In the genomic region with DNA sequence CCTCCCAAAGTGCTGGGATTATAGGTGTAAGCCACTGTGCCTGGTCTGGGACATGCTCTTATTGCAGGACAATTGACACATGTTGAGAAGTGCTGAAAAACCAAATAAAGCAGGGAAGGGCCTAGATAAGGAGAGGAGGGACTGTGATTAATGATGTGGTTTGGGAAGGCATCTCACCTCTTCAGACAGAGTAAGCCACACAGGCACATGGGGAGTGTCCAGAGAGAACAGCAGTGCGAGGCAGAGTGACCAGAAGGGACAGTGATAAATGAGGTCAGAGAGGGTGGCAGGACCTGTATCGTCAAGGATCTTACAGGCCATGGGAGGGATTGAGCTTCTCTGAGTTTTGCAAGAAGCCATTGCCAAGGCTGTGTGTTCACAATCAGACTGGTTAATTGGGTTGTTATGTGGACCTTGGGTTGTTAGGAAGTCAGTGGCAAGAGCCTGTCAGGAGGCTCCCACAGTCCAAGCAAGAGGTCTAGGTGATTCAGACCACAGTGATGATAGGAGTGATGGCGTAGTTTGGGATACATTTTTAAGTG, we compare ENCODE assay signal across 21 cellular contexts. TPM values are rescaled to one million over a fixed set of nuclear protein-coding genes. Genes with fewer than 3 reads are reported as not detected.
DNase-seq lines count a peak whose midpoint lies in the region; ATAC-seq and TF ChIP-seq lines count a peak whose summit lies in the region.
"Had no signal": no experiment of that assay in that cellular context is flagged by ENCODE, and none has a peak within 500 bp of the region (broad histone marks: within the 10 kb centered on the region; RNA-seq: fewer than 3 reads in every experiment).

No MANE protein-coding gene starts in this region.

- peaks cover 0 to 6% (median 0%) of the 10 kb centered on the region in 4 donors for H3K4me1 Mint-ChIP-seq in CD4-positive, CD25-positive, alpha-beta regulatory T cell
- no peaks in the 10 kb centered on the region for H3K4me1 Mint-ChIP-seq in CD4-positive, alpha-beta T cell (ENCODE audit: low read depth)
- no peaks in the 10 kb centered on the region for H3K4me1 Mint-ChIP-seq in activated T-helper 1 cell treated with anti-CD3 and anti-CD28 coated beads, Interleukin-12 subunit alpha, Interleukin-12 subunit beta, Interleukin-2, Interleukin-4 antibody, amounts not matched to agents 30 ng/mL and 10 ng/mL and 1 ng/mL, durations not matched to agents 14 hours and 24 hours and 36 hours (ENCODE audit: low read depth)
- no peaks in the 10 kb centered on the region for H3K4me1 Mint-ChIP-seq in memory B cell
- H3K4me1 Mint-ChIP-seq: neural crest cell had no signal

- CTCF ChIA-PET in CD4-positive, alpha-beta T cell (lab: Charles Lee) = no interaction called here

- H3K27ac Mint-ChIP-seq in CD4-positive, CD25-positive, alpha-beta regulatory T cell = peak overlapping the region in 2 of 3 donors; percentile 67 to 87
- peak overlapping the region; percentile 2 for H3K27ac Mint-ChIP-seq in CD4-positive, alpha-beta T cell
- peak overlapping the region; percentile 3 for H3K27ac Mint-ChIP-seq in activated T-helper 1 cell treated with anti-CD3 and anti-CD28 coated beads, Interleukin-12 subunit alpha, Interleukin-12 subunit beta, Interleukin-2, Interleukin-4 antibody, amounts not matched to agents 30 ng/mL and 10 ng/mL and 1 ng/mL, durations not matched to agents 14 hours and 24 hours and 36 hours
- peak overlapping the region; percentile 29 for H3K27ac Mint-ChIP-seq in memory B cell

- H3K4me3 ChIP-seq in CD4-positive, CD25-positive, alpha-beta regulatory T cell (ENCODE audit: low read depth, low read length) = no peak overlapping the region
- H3K4me3 ChIP-seq in suprapubic skin = no peak overlapping the region
- H3K4me3 ChIP-seq: SK-N-MC, stomach had no signal

- no peak for TF ChIP-seq EP300 in suprapubic skin (IDR thresholded peaks at IDR 0.05)

- H3K36me3 ChIP-seq in CD4-positive, CD25-positive, alpha-beta regulatory T cell (ENCODE audit: control insufficient read depth, insufficient read depth, low read length) = peaks cover 87% of the 10 kb centered on the region
- peaks cover 91% of the 10 kb centered on the region for H3K36me3 ChIP-seq in suprapubic skin

- peaks cover 42% of the 10 kb centered on the region for H3K36me3 Mint-ChIP-seq in CD4-positive, CD25-positive, alpha-beta regulatory T cell
- peaks cover 90% of the 10 kb centered on the region for H3K36me3 Mint-ChIP-seq in CD4-positive, alpha-beta T cell (ENCODE audit: low read depth)
- H3K36me3 Mint-ChIP-seq in activated T-helper 1 cell treated with anti-CD3 and anti-CD28 coated beads, Interleukin-12 subunit alpha, Interleukin-12 subunit beta, Interleukin-2, Interleukin-4 antibody, amounts not matched to agents 30 ng/mL and 10 ng/mL and 1 ng/mL, durations not matched to agents 14 hours and 24 hours and 36 hours (ENCODE audit: low read depth) = peaks cover 65% of the 10 kb centered on the region
- H3K36me3 Mint-ChIP-seq in memory B cell = peaks cover 28% of the 10 kb centered on the region

- H3K9me3 Mint-ChIP-seq in CD4-positive, CD25-positive, alpha-beta regulatory T cell = no peaks in the 10 kb centered on the region
- no peaks in the 10 kb centered on the region for H3K9me3 Mint-ChIP-seq in CD4-positive, alpha-beta T cell
- H3K9me3 Mint-ChIP-seq in activated T-helper 1 cell treated with anti-CD3 and anti-CD28 coated beads, Interleukin-12 subunit alpha, Interleukin-12 subunit beta, Interleukin-2, Interleukin-4 antibody, amounts not matched to agents 30 ng/mL and 10 ng/mL and 1 ng/mL, durations not matched to agents 14 hours and 24 hours and 36 hours = no peaks in the 10 kb centered on the region
- H3K9me3 Mint-ChIP-seq in memory B cell = no peaks in the 10 kb centered on the region
- H3K9me3 Mint-ChIP-seq: neural crest cell had no signal

- WGBS in suprapubic skin = 91% methylated on average over 3 of the region's 3 CpGs

- intact Hi-C loops in CD4-positive, alpha-beta T cell (cut with DNase I, micrococcal nuclease) = no loop called here
- intact Hi-C loops in activated T-helper 1 cell treated with anti-CD3 and anti-CD28 coated beads, Interleukin-12 subunit alpha, Interleukin-12 subunit beta, Interleukin-2, Interleukin-4 antibody, amounts not matched to agents 30 ng/mL and 10 ng/mL and 1 ng/mL, durations not matched to agents 14 hours and 24 hours and 36 hours (cut with micrococcal nuclease) = no loop called here

- no peak for TF ChIP-seq POLR2A in suprapubic skin (IDR thresholded peaks at IDR 0.05)

- H3K27me3 ChIP-seq in CD4-positive, CD25-positive, alpha-beta regulatory T cell (ENCODE audit: control insufficient read depth, insufficient read depth, low read length) = no peaks in the 10 kb centered on the region
- H3K27me3 ChIP-seq in CD4-positive, alpha-beta T cell (ENCODE audit: control insufficient read depth, insufficient read depth, low read length) = no peaks in the 10 kb centered on the region
- H3K27me3 ChIP-seq in suprapubic skin = no peaks in the 10 kb centered on the region
- H3K27me3 ChIP-seq: stomach had no signal

- DNase-seq in CD4-positive, CD25-positive, alpha-beta regulatory T cell = no peak
- DNase-seq in CD4-positive, alpha-beta T cell = no peak
- no peak for DNase-seq in activated T-helper 1 cell treated with anti-CD3 and anti-CD28 coated beads, Interleukin-12 subunit alpha, Interleukin-12 subunit beta, Interleukin-2, Interleukin-4 antibody, amounts not matched to agents 30 ng/mL and 10 ng/mL and 1 ng/mL, durations not matched to agents 14 hours and 24 hours and 36 hours (ENCODE audit: low spot score)
- no peak for DNase-seq in memory B cell (ENCODE audit: low spot score in 2 of 2)
- no peak for DNase-seq in suprapubic skin (ENCODE audit: low spot score in 2 of 2)
- no peak for DNase-seq in SIG-M5 (lab: John Stamatoyannopoulos, UW)
- DNase-seq: activated CD4-positive, alpha-beta T cell treated with anti-CD3 and anti-CD28 coated beads for 1 hour; activated gamma-delta T cell treated with Interleukin-2 at 50 U/mL for 16 hours; COR-L47; head of caudate nucleus; KG1; left colon; NCI-H2081; NK-92 treated with Interleukin-12 subunit alpha and Interleukin-12 subunit beta, amount 100 ng/mL, for 24 hours; posterior cingulate gyrus; stimulated activated CD4-positive, alpha-beta T cell treated with anti-CD3 and anti-CD28 coated beads, Interleukin-2, amount 100 ng/mL, for 24 hours; stomach; T-helper 9 cell had no signal

- H3K4me1 ChIP-seq in CD4-positive, CD25-positive, alpha-beta regulatory T cell (ENCODE audit: control insufficient read depth, insufficient read depth, low read length, poor library complexity, severe bottlenecking) = no peaks in the 10 kb centered on the region
- peaks cover 4% of the 10 kb centered on the region for H3K4me1 ChIP-seq in suprapubic skin

- no peak for ATAC-seq in CD4-positive, CD25-positive, alpha-beta regulatory T cell (ENCODE audit: low read depth in 2 of 2)
- ATAC-seq in CD4-positive, alpha-beta T cell (ENCODE audit: poor library complexity) = no peak
- ATAC-seq in memory B cell (ENCODE audit: low read depth) = no peak
- ATAC-seq in GM21528 (IDR thresholded peaks at IDR 0.05; ENCODE audit: low FRiP score, unreplicated experiment) = no peak
- ATAC-seq: left colon had no signal

- TF ChIP-seq CTCF in CD4-positive, alpha-beta T cell (IDR thresholded peaks at IDR 0.05) = no peak
- no peak for TF ChIP-seq CTCF in suprapubic skin (IDR thresholded peaks at IDR 0.05)

- no peak overlapping the region for H3K4me3 Mint-ChIP-seq in CD4-positive, CD25-positive, alpha-beta regulatory T cell
- no peak overlapping the region for H3K4me3 Mint-ChIP-seq in CD4-positive, alpha-beta T cell
- H3K4me3 Mint-ChIP-seq in activated T-helper 1 cell treated with anti-CD3 and anti-CD28 coated beads, Interleukin-12 subunit alpha, Interleukin-12 subunit beta, Interleukin-2, Interleukin-4 antibody, amounts not matched to agents 30 ng/mL and 10 ng/mL and 1 ng/mL, durations not matched to agents 14 hours and 24 hours and 36 hours = no peak overlapping the region
- no peak overlapping the region for H3K4me3 Mint-ChIP-seq in memory B cell
- H3K4me3 Mint-ChIP-seq: neural crest cell had no signal

- POLR2A ChIA-PET in CD4-positive, alpha-beta T cell (lab: Charles Lee) = no interaction called here

- H3K27ac ChIP-seq in CD4-positive, CD25-positive, alpha-beta regulatory T cell (ENCODE audit: insufficient read depth, low read length, poor library complexity, severe bottlenecking) = no peak overlapping the region
- H3K27ac ChIP-seq in CD4-positive, alpha-beta T cell (ENCODE audit: low read depth, low read length) = no peak overlapping the region
- no peak overlapping the region for H3K27ac ChIP-seq in suprapubic skin
- H3K27ac ChIP-seq: SK-N-MC had no signal

- no peaks in the 10 kb centered on the region for H3K9me3 ChIP-seq in CD4-positive, CD25-positive, alpha-beta regulatory T cell (ENCODE audit: control insufficient read depth in 2 of 2, low read length in 2 of 2)
- no peaks in the 10 kb centered on the region for H3K9me3 ChIP-seq in CD4-positive, alpha-beta T cell (ENCODE audit: control insufficient read depth, low read length)
- H3K9me3 ChIP-seq in suprapubic skin = no peaks in the 10 kb centered on the region
- H3K9me3 ChIP-seq: stomach had no signal

- no peaks in the 10 kb centered on the region for H3K27me3 Mint-ChIP-seq in CD4-positive, CD25-positive, alpha-beta regulatory T cell
- H3K27me3 Mint-ChIP-seq in CD4-positive, alpha-beta T cell = no peaks in the 10 kb centered on the region
- no peaks in the 10 kb centered on the region for H3K27me3 Mint-ChIP-seq in activated T-helper 1 cell treated with anti-CD3 and anti-CD28 coated beads, Interleukin-12 subunit alpha, Interleukin-12 subunit beta, Interleukin-2, Interleukin-4 antibody, amounts not matched to agents 30 ng/mL and 10 ng/mL and 1 ng/mL, durations not matched to agents 14 hours and 24 hours and 36 hours (ENCODE audit: insufficient read depth)
- H3K27me3 Mint-ChIP-seq in memory B cell = no peaks in the 10 kb centered on the region

RNA-seq across cellular contexts. Expression of a gene that starts 58.5 kb away (rescaled TPM):
- total RNA-seq in CD4-positive, CD25-positive, alpha-beta regulatory T cell = 38.0 TPM
- 1 to 10 TPM; 2.9 to 4.6 (median 4.0) TPM for polyA plus RNA-seq in CD4-positive, CD25-positive, alpha-beta regulatory T cell
- total RNA-seq in CD4-positive, alpha-beta T cell = 10 to 100 TPM; 27.8 to 33.2 TPM
- 84.7 and 84.8 TPM in 2 replicates for total RNA-seq in activated T-helper 1 cell treated with anti-CD3 and anti-CD28 coated beads, Interleukin-12 subunit alpha, Interleukin-12 subunit beta, Interleukin-2, Interleukin-4 antibody, amounts not matched to agents 30 ng/mL and 10 ng/mL and 1 ng/mL, durations not matched to agents 14 hours and 24 hours and 36 hours
- 10 to 100 TPM; 31.5 to 55.2 (median 34.5) TPM for total RNA-seq in suprapubic skin

RNA-seq across cellular contexts. Expression of a gene that starts 59.5 kb away (rescaled TPM):
- 15.1 TPM for total RNA-seq in CD4-positive, CD25-positive, alpha-beta regulatory T cell
- polyA plus RNA-seq in CD4-positive, CD25-positive, alpha-beta regulatory T cell = 10 to 100 TPM; 57.6 to 83.6 (median 72.8) TPM
- 1 to 10 TPM; 8.3 TPM for total RNA-seq in CD4-positive, alpha-beta T cell
- 37.0 and 37.3 TPM in 2 replicates for total RNA-seq in activated T-helper 1 cell treated with anti-CD3 and anti-CD28 coated beads, Interleukin-12 subunit alpha, Interleukin-12 subunit beta, Interleukin-2, Interleukin-4 antibody, amounts not matched to agents 30 ng/mL and 10 ng/mL and 1 ng/mL, durations not matched to agents 14 hours and 24 hours and 36 hours
- total RNA-seq in suprapubic skin = 10 to 100 TPM; 24.1 to 34.7 (median 26.9) TPM

Comparison
In these comparisons a context has a peak if more than half of its experiments do, and no peak if none do; other contexts are left out.
1. H3K27ac Mint-ChIP-seq: peak in every context shown above with its lines; median percentile 77 in CD4-positive, CD25-positive, alpha-beta regulatory T cell; 29 in memory B cell; 3 in activated T-helper 1 cell treated with anti-CD3 and anti-CD28 coated beads, Interleukin-12 subunit alpha, Interleukin-12 subunit beta, Interleukin-2, Interleukin-4 antibody, amounts not matched to agents 30 ng/mL and 10 ng/mL and 1 ng/mL, durations not matched to agents 14 hours and 24 hours and 36 hours; 2 in CD4-positive, alpha-beta T cell.